23 cellular contexts compared by ENCODE assay signal in the genomic region with DNA sequence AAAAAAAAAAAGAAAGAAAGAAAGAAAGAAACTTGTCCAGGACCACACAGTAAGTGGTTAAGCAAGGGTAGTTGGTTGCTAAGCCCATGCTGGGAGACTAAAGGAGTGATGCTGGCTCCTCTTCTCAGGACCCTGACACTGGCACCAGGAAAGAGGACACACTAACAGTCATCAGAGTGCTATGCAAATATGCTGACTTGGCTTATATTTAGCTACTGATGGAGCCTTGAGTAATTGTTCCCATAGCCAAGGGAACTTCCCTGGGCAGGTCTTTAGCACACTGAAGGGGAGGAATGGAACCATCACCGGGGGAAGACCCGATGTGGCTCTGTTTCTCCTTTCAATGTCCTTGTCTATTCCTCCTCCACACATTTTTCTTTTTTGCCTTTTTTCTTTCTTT. TPM values are rescaled to one million over a fixed set of nuclear protein-coding genes. Genes with fewer than 3 reads are reported as not detected.
DNase-seq lines count a peak whose midpoint lies in the region; ATAC-seq and TF ChIP-seq lines count a peak whose summit lies in the region.
"Had no signal": no experiment of that assay in that cellular context is flagged by ENCODE, and none has a peak within 500 bp of the region (broad histone marks: within the 10 kb centered on the region; RNA-seq: fewer than 3 reads in every experiment).

No MANE protein-coding gene starts in this region.

- RAD21 ChIA-PET in HCT116 (lab: Charles Lee; ENCODE audit: low non-redundant PET in 1 of 2, low total read pairs in 2 of 2, uncharacterized antibody in 2 of 2, unreplicated experiment in 2 of 2): interaction anchor here in 1 of 2 experiments (0.6 kb wide), 1 partner anchor 46 kb away, joined by 3 read pairs; no protein-coding TSS in a partner anchor

- H3K9ac ChIP-seq in HCT116 (ENCODE audit: low read length): no peak overlapping the region

- POLR2A ChIA-PET in HCT116 (lab: Charles Lee): no interaction called here

- ATAC-seq in HCT116: no peak
- no peak for ATAC-seq in HG02798 (IDR thresholded peaks at IDR 0.05; ENCODE audit: poor library complexity, unreplicated experiment)
- no peak for ATAC-seq in natural killer cell
- ATAC-seq: GM23338 had no signal

- no peak overlapping the region for H3K4me3 Mint-ChIP-seq in natural killer cell
- H3K4me3 Mint-ChIP-seq: activated CD4-positive, alpha-beta T cell treated with anti-CD3 and anti-CD28 coated beads, Interleukin-2, amount 10 ng/mL, durations not matched to agents 24 days and 14 days; CD4-positive, alpha-beta memory T cell; GM23338 had no signal

- no TSS peak for BruUV-seq in HCT116 (replicated peaks; lab: Mats Ljungman, UMichigan)

- H3K4me3 ChIP-seq in HCT116 (replicated peaks in 1 of 2; ENCODE audit: low read depth in 1 of 2, low read length in 2 of 2): no peak overlapping the region
- H3K4me3 ChIP-seq: adrenal gland, GM23338, heart left ventricle, SJCRH30, spleen had no signal

- H3K27ac Mint-ChIP-seq in natural killer cell: no peak overlapping the region
- H3K27ac Mint-ChIP-seq: activated CD4-positive, alpha-beta T cell treated with anti-CD3 and anti-CD28 coated beads, Interleukin-2, amount 10 ng/mL, durations not matched to agents 24 days and 14 days; CD4-positive, alpha-beta memory T cell; GM23338 had no signal

- peaks cover 6 to 13% of the 10 kb centered on the region in 2 donors for H3K27me3 Mint-ChIP-seq in natural killer cell (ENCODE audit: low read depth in 2 of 2)

- no peaks in the 10 kb centered on the region for H3K36me3 Mint-ChIP-seq in natural killer cell
- H3K36me3 Mint-ChIP-seq: CD4-positive, alpha-beta memory T cell had no signal

- no peak overlapping the region for H3K27ac ChIP-seq in HCT116 (ENCODE audit: low read depth, low read length)
- H3K27ac ChIP-seq: 22Rv1, adrenal gland, SJCRH30, spleen had no signal

- no peaks in the 10 kb centered on the region for H3K9me3 Mint-ChIP-seq in natural killer cell
- H3K9me3 Mint-ChIP-seq: activated CD4-positive, alpha-beta T cell treated with anti-CD3 and anti-CD28 coated beads, Interleukin-2, amount 10 ng/mL, durations not matched to agents 24 days and 14 days; GM23338 had no signal

- H3K27me3 ChIP-seq in HCT116 (ENCODE audit: insufficient read depth, low read length): no peaks in the 10 kb centered on the region
- H3K27me3 ChIP-seq: adrenal gland, heart left ventricle, SJCRH30 had no signal

- H4K20me1 ChIP-seq in HCT116 (ENCODE audit: insufficient read depth): no peaks in the 10 kb centered on the region

- TF ChIP-seq CTCF in HCT116 (IDR thresholded peaks at IDR 0.05 in 2 of 3, conservative IDR thresholded peaks at IDR 0.05 in 1 of 3; ENCODE audit: borderline replicate concordance in 1 of 3, insufficient read depth in 1 of 3, low read depth in 2 of 3, low read length in 2 of 3): no peak
- TF ChIP-seq CTCF in natural killer cell (IDR thresholded peaks at IDR 0.05): no peak

- no peaks in the 10 kb centered on the region for H3K9me2 ChIP-seq in HCT116 (ENCODE audit: insufficient read depth)

- CTCF ChIA-PET in HCT116 (lab: Charles Lee): no interaction called here

- H3K36me3 ChIP-seq in HCT116 (ENCODE audit: control insufficient read depth in 1 of 2, insufficient read depth in 2 of 2, low read length in 2 of 2): no peaks in the 10 kb centered on the region
- H3K36me3 ChIP-seq: adrenal gland, heart left ventricle, SJCRH30, spleen had no signal

- no peaks in the 10 kb centered on the region for H3K9me3 ChIP-seq in HCT116 (ENCODE audit: control insufficient read depth in 1 of 2, insufficient read depth in 1 of 2, low read depth in 1 of 2, low read length in 2 of 2)
- H3K9me3 ChIP-seq: adrenal gland, heart left ventricle, SJCRH30, spleen had no signal

- DNase-seq in DMS53 (lab: John Stamatoyannopoulos, UW): peak; percentile 3
- DNase-seq in DMS53 treated with DMSO at 0.1 percent for 48 hours (lab: John Stamatoyannopoulos, UW; ENCODE audit: unreplicated experiment): no peak
- DNase-seq in HCT116 (ENCODE audit: low read depth, low spot score): no peak
- peak; percentile 31 for DNase-seq in astrocyte of the hippocampus (ENCODE audit: low read depth, low spot score)
- DNase-seq in renal cortical epithelial cell (ENCODE audit: low read depth): peak; percentile 57
- no peak for DNase-seq in NCI-H128 (lab: John Stamatoyannopoulos, UW; ENCODE audit: unreplicated experiment)
- DNase-seq in natural killer cell: no peak
- DNase-seq: activated CD4-positive, alpha-beta T cell treated with anti-CD3 and anti-CD28 coated beads, Interleukin-2, amount 10 ng/mL, durations not matched to agents 24 days and 14 days; activated T-cell treated with anti-CD3 and anti-CD28 coated beads, Interleukin-2, amount 50 U/mL, for 48 hours; adrenal gland; CD4-positive, alpha-beta memory T cell; heart left ventricle; islet precursor cell; NCI-H1048; NCI-H2171 treated with DMSO at 0.1 percent for 48 hours; SJCRH30; spleen; T1000 had no signal

- no peaks in the 10 kb centered on the region for H3K79me2 ChIP-seq in HCT116 (ENCODE audit: insufficient read depth, low read length)

- H3K4me1 ChIP-seq in HCT116 (ENCODE audit: control insufficient read depth in 1 of 2, insufficient read depth in 2 of 2, low read length in 2 of 2): peaks cover 17 to 58% of the 10 kb centered on the region in 2 experiments

- intact Hi-C loops in HCT116 (cut with micrococcal nuclease) (no loop called here), natural killer cell (cut with micrococcal nuclease) (no loop called here)

- peaks cover 6% of the 10 kb centered on the region in 2 donors for H3K4me1 Mint-ChIP-seq in natural killer cell
- H3K4me1 Mint-ChIP-seq: GM23338 had no signal

- H2AFZ ChIP-seq in HCT116 (ENCODE audit: low read depth, low read length, poor library complexity, severe bottlenecking): no peak overlapping the region
- H2AFZ ChIP-seq: GM23338 had no signal

- TF ChIP-seq POLR2A in HCT116 (IDR thresholded peaks at IDR 0.05; ENCODE audit: borderline replicate concordance, extremely low read depth, insufficient read depth, insufficient read length): no peak

- TF ChIP-seq RAD21 in HCT116 (IDR thresholded peaks at IDR 0.05; ENCODE audit: low read depth): no peak

- peak overlapping the region; percentile 69 for H3K4me2 ChIP-seq in HCT116 (ENCODE audit: low read length)
- H3K4me2 ChIP-seq: GM23338 had no signal

TF ChIP-seq in HCT116, 20 proteins besides CTCF, POLR2A, EP300 and RAD21 (continues in another document):
- no peak for TF ChIP-seq CBX3 (IDR thresholded peaks at IDR 0.05; ENCODE audit: low read depth)
- no peak for TF ChIP-seq SRF (IDR thresholded peaks at IDR 0.05; ENCODE audit: low read depth)
- no peak for TF ChIP-seq ZNF274 (IDR thresholded peaks at IDR 0.05; ENCODE audit: low read depth, low read length)
- no peak for TF ChIP-seq ELF1 (IDR thresholded peaks at IDR 0.05; ENCODE audit: borderline replicate concordance, low read depth)
- no peak for TF ChIP-seq FOSL1 (IDR thresholded peaks at IDR 0.05; ENCODE audit: low read depth)
- TF ChIP-seq, protein P1, sequence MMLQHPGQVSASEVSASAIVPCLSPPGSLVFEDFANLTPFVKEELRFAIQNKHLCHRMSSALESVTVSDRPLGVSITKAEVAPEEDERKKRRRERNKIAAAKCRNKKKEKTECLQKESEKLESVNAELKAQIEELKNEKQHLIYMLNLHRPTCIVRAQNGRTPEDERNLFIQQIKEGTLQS (IDR thresholded peaks at IDR 0.05): no peak
- TF ChIP-seq, protein P2, sequence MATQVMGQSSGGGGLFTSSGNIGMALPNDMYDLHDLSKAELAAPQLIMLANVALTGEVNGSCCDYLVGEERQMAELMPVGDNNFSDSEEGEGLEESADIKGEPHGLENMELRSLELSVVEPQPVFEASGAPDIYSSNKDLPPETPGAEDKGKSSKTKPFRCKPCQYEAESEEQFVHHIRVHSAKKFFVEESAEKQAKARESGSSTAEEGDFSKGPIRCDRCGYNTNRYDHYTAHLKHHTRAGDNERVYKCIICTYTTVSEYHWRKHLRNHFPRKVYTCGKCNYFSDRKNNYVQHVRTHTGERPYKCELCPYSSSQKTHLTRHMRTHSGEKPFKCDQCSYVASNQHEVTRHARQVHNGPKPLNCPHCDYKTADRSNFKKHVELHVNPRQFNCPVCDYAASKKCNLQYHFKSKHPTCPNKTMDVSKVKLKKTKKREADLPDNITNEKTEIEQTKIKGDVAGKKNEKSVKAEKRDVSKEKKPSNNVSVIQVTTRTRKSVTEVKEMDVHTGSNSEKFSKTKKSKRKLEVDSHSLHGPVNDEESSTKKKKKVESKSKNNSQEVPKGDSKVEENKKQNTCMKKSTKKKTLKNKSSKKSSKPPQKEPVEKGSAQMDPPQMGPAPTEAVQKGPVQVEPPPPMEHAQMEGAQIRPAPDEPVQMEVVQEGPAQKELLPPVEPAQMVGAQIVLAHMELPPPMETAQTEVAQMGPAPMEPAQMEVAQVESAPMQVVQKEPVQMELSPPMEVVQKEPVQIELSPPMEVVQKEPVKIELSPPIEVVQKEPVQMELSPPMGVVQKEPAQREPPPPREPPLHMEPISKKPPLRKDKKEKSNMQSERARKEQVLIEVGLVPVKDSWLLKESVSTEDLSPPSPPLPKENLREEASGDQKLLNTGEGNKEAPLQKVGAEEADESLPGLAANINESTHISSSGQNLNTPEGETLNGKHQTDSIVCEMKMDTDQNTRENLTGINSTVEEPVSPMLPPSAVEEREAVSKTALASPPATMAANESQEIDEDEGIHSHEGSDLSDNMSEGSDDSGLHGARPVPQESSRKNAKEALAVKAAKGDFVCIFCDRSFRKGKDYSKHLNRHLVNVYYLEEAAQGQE (IDR thresholded peaks at IDR 0.05; ENCODE audit: low read depth): no peak
- no peak for TF ChIP-seq ZFX (IDR thresholded peaks at IDR 0.05)
- TF ChIP-seq EZH2phosphoT487 (IDR thresholded peaks at IDR 0.05; ENCODE audit: borderline replicate concordance): no peak
- no peak for TF ChIP-seq SIN3A (IDR thresholded peaks at IDR 0.05; ENCODE audit: low read depth)
- TF ChIP-seq JUND (IDR thresholded peaks at IDR 0.05): no peak
- TF ChIP-seq TCF7L2 (IDR thresholded peaks at IDR 0.05; ENCODE audit: borderline replicate concordance, extremely low read depth, insufficient read depth, insufficient read length): no peak
- no peak for TF ChIP-seq YY1 (IDR thresholded peaks at IDR 0.05; ENCODE audit: extremely low read depth, insufficient replicate concordance, low read depth, low read length)
- no peak for TF ChIP-seq EGR1 (IDR thresholded peaks at IDR 0.05; ENCODE audit: low read depth)
- no peak for TF ChIP-seq SP1 (IDR thresholded peaks at IDR 0.05; ENCODE audit: low read depth)
- TF ChIP-seq POLR2AphosphoS5 (IDR thresholded peaks at IDR 0.05; ENCODE audit: low read depth, low read length): no peak

RNA-seq across cellular contexts. Expression of a gene that starts 6.3 kb away (rescaled TPM):
- total RNA-seq in HCT116 (2021; ENCODE audit: unreplicated experiment): 12.3 TPM
- 18.8 and 19.6 TPM in 2 replicates for polyA plus RNA-seq in HCT116 (2012)
- total RNA-seq in renal cortical epithelial cell: 0.10 and 3.3 TPM in 2 replicates
- total RNA-seq in natural killer cell: 1 to 10 TPM in 2 of 3 donors, not detected in 1; 5.3 to 6.5 TPM
- total RNA-seq: activated CD4-positive, alpha-beta T cell treated with anti-CD3 and anti-CD28 coated beads, Interleukin-2, amount 10 ng/mL, durations not matched to agents 24 days and 14 days; CD4-positive, alpha-beta memory T cell; chondrocyte; G401 had no signal
- polyA plus RNA-seq: CD4-positive, alpha-beta memory T cell had no signal

RNA-seq across cellular contexts. Expression of a gene that starts 43.7 kb away (rescaled TPM):
- total RNA-seq in HCT116 (2021; ENCODE audit: unreplicated experiment): not detected
- 0.06 and 0.16 TPM in 2 replicates for polyA plus RNA-seq in HCT116 (2012)
- total RNA-seq in renal cortical epithelial cell: 1.0 and 2.7 TPM in 2 replicates
- 1 to 10 TPM in 2 of 3 donors, under 1 TPM in 1; 0.52 to 1.3 (median 1.2) TPM for total RNA-seq in natural killer cell

Comparison
In these comparisons a context has a peak if more than half of its experiments do, and no peak if none do; other contexts are left out.
1. DNase-seq: peak in DMS53 (single experiment), astrocyte of the hippocampus (single experiment) and renal cortical epithelial cell (single experiment); none in DMS53 treated with DMSO at 0.1 percent for 48 hours (single experiment), HCT116 (single experiment), NCI-H128 (single experiment) and natural killer cell (single experiment).